In the genomic region with DNA sequence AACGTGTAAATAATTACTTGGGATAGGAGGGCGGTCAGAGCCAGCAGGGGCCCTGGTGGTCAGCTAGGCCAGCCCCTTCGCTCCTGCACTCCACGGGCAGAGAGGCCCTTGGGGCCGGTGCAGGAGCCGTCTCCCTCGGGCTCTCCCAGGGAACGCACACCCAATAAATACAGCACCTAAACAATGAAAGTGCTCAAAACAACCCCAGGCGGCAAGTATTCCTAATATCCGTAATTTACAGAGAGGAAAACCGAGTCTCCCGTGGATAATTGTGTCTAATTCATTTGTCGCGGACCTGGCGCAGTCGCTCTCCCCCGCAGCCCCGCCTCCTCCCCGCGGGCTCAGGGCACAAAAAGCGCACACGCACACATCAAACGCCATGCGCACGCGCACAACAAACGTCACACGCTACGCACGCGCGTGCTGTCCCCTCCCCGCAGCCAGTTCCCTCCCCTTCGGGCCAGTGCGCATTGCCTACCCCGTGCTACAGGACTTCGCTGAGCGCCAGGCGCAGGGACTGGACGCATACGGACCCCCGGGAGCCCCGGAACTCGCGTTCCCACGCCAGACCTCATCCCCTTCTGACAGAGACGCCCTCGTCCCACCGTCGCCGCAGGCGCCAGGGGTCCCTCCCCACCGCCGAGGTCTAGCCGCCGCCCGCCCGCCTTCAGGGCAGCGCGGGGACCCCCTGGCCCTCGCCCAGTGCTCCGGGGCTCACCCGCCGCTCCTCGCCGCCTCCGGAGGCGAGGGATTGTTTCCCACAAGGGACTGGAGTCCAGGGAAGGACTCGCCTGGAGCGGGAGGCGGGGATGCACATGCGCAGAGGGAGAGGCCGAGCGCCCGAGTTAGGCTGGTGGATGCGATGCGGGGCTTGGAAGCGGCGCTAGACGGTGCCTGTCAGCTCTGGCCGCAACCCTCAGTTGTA, we compare ENCODE assay signal across 8 cellular contexts. TPM values are rescaled to one million over a fixed set of nuclear protein-coding genes. Genes with fewer than 3 reads are reported as not detected.
DNase-seq lines count a peak whose midpoint lies in the region; ATAC-seq and TF ChIP-seq lines count a peak whose summit lies in the region.

TSS of gene ZNF248 (minus strand) at position 324 of the 925 bp plus-strand sequence. CDS start 1,300 bp downstream, outside the sequence.

- TF ChIP-seq CTCF in HFF-Myc (IDR thresholded peaks at IDR 0.05; ENCODE audit: low read depth, low read length, missing control alignments) = no peak
- peak in 2 of 4 experiments; percentile 17 to 31 for TF ChIP-seq CTCF in gastroesophageal sphincter (IDR thresholded peaks at IDR 0.05)
- TF ChIP-seq CTCF in osteocyte (IDR thresholded peaks at IDR 0.05) = no peak

- H3K27ac ChIP-seq in SJSA1 (peak within 1 kb of the TSS; percentile 92), gastroesophageal sphincter (peak within 1 kb of the TSS; percentile 99 to 100 (median 99)), thymus (ENCODE audit: low read depth) (peak within 1 kb of the TSS; percentile 96)

- H3K9me3 ChIP-seq in SJSA1 (replicated peaks) (peaks cover 5% of the 10 kb centered on the region; the same call in 1 of the 2 replicates), gastroesophageal sphincter (no peaks in the 10 kb centered on the region), thymus (ENCODE audit: control insufficient read depth) (no peaks in the 10 kb centered on the region)

- peaks cover 35% of the 10 kb centered on the region for H3K4me1 Mint-ChIP-seq in activated naive CD4-positive, alpha-beta T cell treated with anti-CD3 and anti-CD28 coated beads, Interleukin-2, amount 10 ng/mL, durations not matched to agents 7 days and 5 days
- peaks cover 11% of the 10 kb centered on the region for H3K4me1 Mint-ChIP-seq in osteocyte (ENCODE audit: unreplicated experiment)

- H3K27me3 Mint-ChIP-seq in activated naive CD4-positive, alpha-beta T cell treated with anti-CD3 and anti-CD28 coated beads, Interleukin-2, amount 10 ng/mL, durations not matched to agents 7 days and 5 days = peaks cover 3% of the 10 kb centered on the region
- no peaks in the 10 kb centered on the region for H3K27me3 Mint-ChIP-seq in osteocyte (ENCODE audit: unreplicated experiment)

- CTCF ChIA-PET in activated naive CD4-positive, alpha-beta T cell treated with anti-CD3 and anti-CD28 coated beads, Interleukin-2, amount 10 ng/mL, durations not matched to agents 7 days and 5 days (lab: Charles Lee) = interaction anchor here (1.3 kb wide), 1 partner anchor 119 kb away, joined by 6 read pairs; no protein-coding TSS in a partner anchor

- peak within 1 kb of the TSS; percentile 92 for H3K4me3 Mint-ChIP-seq in activated naive CD4-positive, alpha-beta T cell treated with anti-CD3 and anti-CD28 coated beads, Interleukin-2, amount 10 ng/mL, durations not matched to agents 7 days and 5 days
- H3K4me3 Mint-ChIP-seq in osteocyte (ENCODE audit: unreplicated experiment) = peak within 1 kb of the TSS; percentile 78

- TF ChIP-seq POLR2A in gastroesophageal sphincter (IDR thresholded peaks at IDR 0.05) = peak; percentile 98

- DNase-seq in GM04503 (ENCODE audit: low read depth) (peak; percentile 76), HFF-Myc (ENCODE audit: extremely low read depth, low read depth) (peak; percentile 90), MV-4-11 (lab: John Stamatoyannopoulos, UW) (peak; percentile 94), SJSA1 (ENCODE audit: low read depth in 1 of 2, low spot score in 2 of 2) (peak; percentile 91 to 96), osteocyte (ENCODE audit: extremely low spot score, unreplicated experiment) (peak; percentile 93)
- DNase-seq in activated naive CD4-positive, alpha-beta T cell treated with anti-CD3 and anti-CD28 coated beads, Interleukin-2, amount 10 ng/mL, durations not matched to agents 7 days and 5 days = peak; percentile 95

- peak within 1 kb of the TSS; percentile 89 for H3K27ac Mint-ChIP-seq in activated naive CD4-positive, alpha-beta T cell treated with anti-CD3 and anti-CD28 coated beads, Interleukin-2, amount 10 ng/mL, durations not matched to agents 7 days and 5 days
- peak within 1 kb of the TSS; percentile 82 for H3K27ac Mint-ChIP-seq in osteocyte (ENCODE audit: unreplicated experiment)

- no peak for TF ChIP-seq EP300 in gastroesophageal sphincter (IDR thresholded peaks at IDR 0.05)

- no peaks in the 10 kb centered on the region for H3K27me3 ChIP-seq in SJSA1 (replicated peaks)
- H3K27me3 ChIP-seq in gastroesophageal sphincter = no peaks in the 10 kb centered on the region
- no peaks in the 10 kb centered on the region for H3K27me3 ChIP-seq in thymus (ENCODE audit: control insufficient read depth, insufficient read depth)

- ATAC-seq in gastroesophageal sphincter = peak; percentile 99

- H3K4me3 ChIP-seq in HFF-Myc (replicated peaks; ENCODE audit: low read depth, low read length) (peak within 1 kb of the TSS; percentile 82), SJSA1 (peak within 1 kb of the TSS; percentile 72), gastroesophageal sphincter (peak within 1 kb of the TSS; percentile 87 to 95), thymus (ENCODE audit: low read length) (peak within 1 kb of the TSS; percentile 99)

- 0% methylated on average over 5 of the region's 81 CpGs for WGBS in gastroesophageal sphincter (ENCODE audit: low coverage in 1 of 2), 2 donors
- WGBS in thymus = under 1% methylated on average over 81 of the region's 81 CpGs

- H3K4me1 ChIP-seq in SJSA1 (replicated peaks) (peaks cover 13% of the 10 kb centered on the region; the same call in 1 of the 2 replicates), gastroesophageal sphincter (peaks cover 0 to 44% (median 0%) of the 10 kb centered on the region in 3 donors), thymus (ENCODE audit: control insufficient read depth, insufficient read depth, low read length) (peaks cover 3% of the 10 kb centered on the region)

- peaks cover 7% of the 10 kb centered on the region; the same call in 1 of the 2 replicates for H3K36me3 ChIP-seq in SJSA1
- H3K36me3 ChIP-seq in gastroesophageal sphincter = peaks cover 0 to 11% of the 10 kb centered on the region in 2 donors
- H3K36me3 ChIP-seq in thymus (ENCODE audit: control insufficient read depth, insufficient read depth) = no peaks in the 10 kb centered on the region

- H3K36me3 Mint-ChIP-seq in activated naive CD4-positive, alpha-beta T cell treated with anti-CD3 and anti-CD28 coated beads, Interleukin-2, amount 10 ng/mL, durations not matched to agents 7 days and 5 days = peaks cover 15% of the 10 kb centered on the region
- peaks cover 2% of the 10 kb centered on the region for H3K36me3 Mint-ChIP-seq in osteocyte (ENCODE audit: unreplicated experiment)

- peaks cover 9% of the 10 kb centered on the region for H3K9me3 Mint-ChIP-seq in activated naive CD4-positive, alpha-beta T cell treated with anti-CD3 and anti-CD28 coated beads, Interleukin-2, amount 10 ng/mL, durations not matched to agents 7 days and 5 days
- H3K9me3 Mint-ChIP-seq in osteocyte (ENCODE audit: unreplicated experiment) = peaks cover 29% of the 10 kb centered on the region

RNA-seq across cellular contexts. Expression of gene ZNF248, which starts in this region (rescaled TPM):
- total RNA-seq in SJSA1 (2014; rRNA removed; shearing (Covaris generic)) = 7.8 and 11.1 TPM in 2 replicates
- 10 to 100 TPM; 15.9 to 28.9 (median 22.2) TPM for total RNA-seq in gastroesophageal sphincter
- total RNA-seq in osteocyte = 3.9 and 5.4 TPM in 2 replicates
- polyA plus RNA-seq in thymus = 7.6 TPM

Comparison
In these comparisons a context has a peak if more than half of its experiments do, and no peak if none do; other contexts are left out.
1. Peak in every context shown above with its lines: DNase-seq, ATAC-seq, H3K4me3 ChIP-seq and H3K27ac ChIP-seq.